In the genomic region with DNA sequence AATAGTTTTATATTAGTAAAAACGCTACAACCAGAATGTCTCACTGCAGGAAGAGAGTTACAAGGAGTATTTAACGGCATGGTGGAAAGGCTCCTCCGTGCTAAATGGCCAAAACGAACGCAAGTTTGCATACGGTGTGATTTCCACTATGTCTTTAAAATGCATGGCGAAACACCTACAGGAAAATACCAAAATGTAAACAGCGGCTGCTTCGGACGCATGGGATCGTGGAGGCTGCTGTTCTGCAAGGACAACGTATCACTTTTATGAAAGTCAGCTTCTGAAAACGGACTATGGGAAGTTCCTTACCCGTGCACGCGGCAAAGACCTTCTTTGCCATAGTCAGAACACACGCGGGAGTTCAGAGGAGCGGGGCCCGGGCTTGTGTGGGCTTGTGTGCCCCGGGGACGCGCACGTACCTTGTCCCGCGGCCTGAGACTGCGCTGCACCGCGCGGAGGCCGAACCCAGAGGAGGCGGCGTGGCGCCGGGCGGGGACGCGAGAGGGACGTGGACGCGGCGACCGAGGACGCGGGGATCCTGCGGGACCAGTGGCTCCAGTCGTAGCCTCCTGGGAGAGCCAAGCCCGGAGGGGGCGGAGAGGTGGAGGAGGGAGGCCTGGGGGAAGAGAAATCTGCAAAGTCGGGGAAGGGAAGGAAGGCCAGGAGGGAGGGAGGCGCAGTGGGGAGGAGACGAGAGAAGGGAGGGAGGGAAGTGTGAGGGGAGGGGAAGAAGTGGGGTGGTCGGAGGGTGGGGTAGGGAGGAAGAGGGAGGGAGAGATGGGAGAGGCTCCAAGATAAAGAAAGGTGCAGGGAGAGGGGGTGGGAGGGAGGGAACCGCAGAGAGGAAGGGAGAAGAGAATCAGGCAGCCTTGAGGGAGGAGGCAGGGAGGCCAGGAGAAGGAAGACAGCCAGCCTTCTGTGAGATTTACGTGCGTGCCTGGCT, we compare ENCODE assay signal across 7 cellular contexts. TPM values are rescaled to one million over a fixed set of nuclear protein-coding genes. Genes with fewer than 3 reads are reported as not detected.
A peak's percentile ranks its signal among the peaks of the same experiment; 100 is the strongest.
DNase-seq lines count a peak whose midpoint lies in the region; ATAC-seq, FAIRE-seq and TF ChIP-seq lines count a peak whose summit lies in the region.

Gene CMBL (minus strand): TSS at position 697 of the 943 bp plus-strand sequence. CDS start 17,140 bp downstream, outside the sequence.

- peaks cover 7% of the 10 kb centered on the region for H3K4me1 Mint-ChIP-seq in T-helper 2 cell treated with Interferon-gamma antibody and Interleukin-4, amounts not matched to agents 5 μg/mL and 100 μg/mL, for 36 hours (ENCODE audit: low read depth)
- peaks cover 25% of the 10 kb centered on the region for H3K4me1 Mint-ChIP-seq in dendritic cell treated with granulocyte-macrophage colony-stimulating factor and Interleukin-4, amounts not matched to agents 40 ng/mL and 50 ng/mL, for 4 days (ENCODE audit: low read depth)

- H3K4me2 ChIP-seq in Loucy (ENCODE audit: low read depth, low read length, poor library complexity, severe bottlenecking) (peak within 1 kb of the TSS; percentile 69), HepG2 (ENCODE audit: low read depth, low read length) (peak within 1 kb of the TSS; percentile 92)

- no peaks in the 10 kb centered on the region for H3K36me3 ChIP-seq in Loucy (ENCODE audit: insufficient read depth, low read length)
- no peaks in the 10 kb centered on the region for H3K36me3 ChIP-seq in HepG2 (replicated peaks in 1 of 2; ENCODE audit: control insufficient read depth in 1 of 2, insufficient read depth in 2 of 2, low read length in 2 of 2)

- 3% methylated on average over 32 of the region's 56 CpGs for WGBS in HepG2 (ENCODE audit: low lambda C conversion rate)

- ATAC-seq in HepG2 = peak; percentile 88

- H3K4me3 ChIP-seq in GM12875 (ENCODE audit: low read depth, low read length) (peak within 1 kb of the TSS; percentile 43), Loucy (ENCODE audit: low read length, poor library complexity, severe bottlenecking) (peak within 1 kb of the TSS; percentile 73), HepG2 (replicated peaks in 1 of 3; ENCODE audit: insufficient read depth in 1 of 3, low read depth in 2 of 3, low read length in 3 of 3) (peak within 1 kb of the TSS; percentile 85 to 92 (median 87))

- TF ChIP-seq POLR2A in H54 (IDR thresholded peaks at IDR 0.05; ENCODE audit: low read depth, low read length) (peak; percentile 70), HepG2 (IDR thresholded peaks at IDR 0.05; ENCODE audit: insufficient read depth in 1 of 2, low read depth in 2 of 2, low read length in 2 of 2) (peak in 1 of 2 experiments; percentile 51; a peak in 2 of 4 replicates)

- peak; percentile 23 for FAIRE-seq in H54 (lab: Jason Lieb, UNC)
- FAIRE-seq in HepG2 (lab: Jason Lieb, UNC) = peak; percentile 67

- TF ChIP-seq RAD21 in HepG2 (CRISPR knock-in tag; IDR thresholded peaks at IDR 0.05) = peak; percentile 30; the same call in 1 of the 2 replicates

- H3F3A ChIP-seq in Loucy (ENCODE audit: low read depth) = no peaks in the 10 kb centered on the region

- DNase-seq in H54 (ENCODE audit: insufficient read length, low spot score) = peak; percentile 73
- no peak for DNase-seq in T-helper 2 cell treated with Interferon-gamma antibody and Interleukin-4, amounts not matched to agents 5 μg/mL and 100 μg/mL, for 36 hours (ENCODE audit: low spot score)
- DNase-seq in HepG2 (ENCODE audit: low spot score) = peak; percentile 39
- DNase-seq in stimulated activated CD4-positive, alpha-beta T cell treated with anti-CD3 and anti-CD28 coated beads, Interleukin-4, amount 100 ng/mL, for 24 hours = peak; percentile 23

- H3K9ac ChIP-seq in Loucy (ENCODE audit: low read depth, low read length, poor library complexity, severe bottlenecking) (peak within 1 kb of the TSS; percentile 68), HepG2 (ENCODE audit: insufficient read depth, low read depth, low read length) (peak within 1 kb of the TSS; percentile 78)

- no peaks in the 10 kb centered on the region for H3K9me3 Mint-ChIP-seq in T-helper 2 cell treated with Interferon-gamma antibody and Interleukin-4, amounts not matched to agents 5 μg/mL and 100 μg/mL, for 36 hours
- no peaks in the 10 kb centered on the region for H3K9me3 Mint-ChIP-seq in dendritic cell treated with granulocyte-macrophage colony-stimulating factor and Interleukin-4, amounts not matched to agents 40 ng/mL and 50 ng/mL, for 4 days

- BruUV-seq in HepG2 (replicated peaks; lab: Mats Ljungman, UMichigan) = TSS peak; percentile 65

- H3K27me3 ChIP-seq in Loucy (ENCODE audit: insufficient read depth, low read length, poor library complexity, severe bottlenecking) (no peaks in the 10 kb centered on the region), HepG2 (ENCODE audit: control insufficient read depth in 1 of 2, insufficient read depth in 2 of 2, low read length in 2 of 2) (peaks cover 0 to 3% of the 10 kb centered on the region in 2 experiments; a peak in 1 of 5 replicates)

- in situ Hi-C loops in HepG2 (cut with HindIII; ENCODE audit: extremely low pct_ligation_motif_present, low pct_unique_long_range_greater_than_20kb) = no loop called here

- H4K20me1 ChIP-seq in Loucy (ENCODE audit: insufficient read depth, low read length, poor library complexity, severe bottlenecking) (no peaks in the 10 kb centered on the region), HepG2 (ENCODE audit: insufficient read depth, low read length) (no peaks in the 10 kb centered on the region)

- H3K9me2 ChIP-seq in Loucy (replicated peaks; ENCODE audit: low read depth, low read length) = no peaks in the 10 kb centered on the region

- H3K79me2 ChIP-seq in Loucy (ENCODE audit: insufficient read depth, low read length) (no peaks in the 10 kb centered on the region), HepG2 (ENCODE audit: insufficient read depth, low read length) (peaks cover 2% of the 10 kb centered on the region)

- peak within 1 kb of the TSS; percentile 84 for H3K4me3 Mint-ChIP-seq in T-helper 2 cell treated with Interferon-gamma antibody and Interleukin-4, amounts not matched to agents 5 μg/mL and 100 μg/mL, for 36 hours
- peak within 1 kb of the TSS; percentile 88 for H3K4me3 Mint-ChIP-seq in dendritic cell treated with granulocyte-macrophage colony-stimulating factor and Interleukin-4, amounts not matched to agents 40 ng/mL and 50 ng/mL, for 4 days

- H2AFZ ChIP-seq in Loucy (ENCODE audit: low read length) (peak within 1 kb of the TSS; percentile 95), HepG2 (ENCODE audit: low read length) (peak within 1 kb of the TSS; percentile 98)

- H3K4me1 ChIP-seq in Loucy (ENCODE audit: insufficient read depth, low read length, poor library complexity, severe bottlenecking) (no peaks in the 10 kb centered on the region), HepG2 (ENCODE audit: insufficient read depth, low read length) (peaks cover 68% of the 10 kb centered on the region)

- no peak within 1 kb of the TSS for H3K27ac Mint-ChIP-seq in T-helper 2 cell treated with Interferon-gamma antibody and Interleukin-4, amounts not matched to agents 5 μg/mL and 100 μg/mL, for 36 hours
- H3K27ac Mint-ChIP-seq in dendritic cell treated with granulocyte-macrophage colony-stimulating factor and Interleukin-4, amounts not matched to agents 40 ng/mL and 50 ng/mL, for 4 days = peak within 1 kb of the TSS; percentile 78

- POLR2A ChIA-PET in HepG2 (lab: Yijun Ruan, JAX) = interaction anchor here (0.9 to 1.9 kb wide), 2 partner anchors 17 to 46 kb away, joined by 3 to 6 read pairs; partner anchors contain the start of gene MARCHF6

- intact Hi-C loops in dendritic cell treated with granulocyte-macrophage colony-stimulating factor and Interleukin-4, amounts not matched to agents 40 ng/mL and 50 ng/mL, for 4 days (cut with micrococcal nuclease) = no loop called here
- intact Hi-C loops in HepG2 (cut with micrococcal nuclease; ENCODE audit: unreplicated experiment) = loop anchor here (1.0 kb wide), 1 partner anchor 23 kb away; no protein-coding TSS in a partner anchor

- TF ChIP-seq EP300 in HepG2 (IDR thresholded peaks at IDR 0.05; ENCODE audit: low read depth in 2 of 2, low read length in 2 of 2) (no peak), HepG2 (CRISPR knock-in tag; IDR thresholded peaks at IDR 0.05; ENCODE audit: borderline replicate concordance) (no peak)

- H3K36me3 Mint-ChIP-seq in T-helper 2 cell treated with Interferon-gamma antibody and Interleukin-4, amounts not matched to agents 5 μg/mL and 100 μg/mL, for 36 hours (ENCODE audit: low read depth) = peaks cover 3% of the 10 kb centered on the region
- H3K36me3 Mint-ChIP-seq in dendritic cell treated with granulocyte-macrophage colony-stimulating factor and Interleukin-4, amounts not matched to agents 40 ng/mL and 50 ng/mL, for 4 days (ENCODE audit: low read depth) = no peaks in the 10 kb centered on the region

- CTCF ChIA-PET in HepG2 (lab: Yijun Ruan, JAX; ENCODE audit: low intra/inter-chr PET ratio, low total read pairs) = no interaction called here

- TF ChIP-seq CTCF in GM12875 (IDR thresholded peaks at IDR 0.05; ENCODE audit: borderline replicate concordance, insufficient read depth, low read depth, low read length) (no peak), Loucy (conservative IDR thresholded peaks at IDR 0.05; ENCODE audit: low read length) (no peak), HepG2 (CRISPR knock-in tag; IDR thresholded peaks at IDR 0.05) (no peak)

- H3K27me3 Mint-ChIP-seq in T-helper 2 cell treated with Interferon-gamma antibody and Interleukin-4, amounts not matched to agents 5 μg/mL and 100 μg/mL, for 36 hours (ENCODE audit: low read depth) = peaks cover 47% of the 10 kb centered on the region
- peaks cover 27% of the 10 kb centered on the region for H3K27me3 Mint-ChIP-seq in dendritic cell treated with granulocyte-macrophage colony-stimulating factor and Interleukin-4, amounts not matched to agents 40 ng/mL and 50 ng/mL, for 4 days

- H3K9me3 ChIP-seq in Loucy (ENCODE audit: insufficient read depth, low read depth, low read length) (no peaks in the 10 kb centered on the region), HepG2 (ENCODE audit: low read length) (no peaks in the 10 kb centered on the region)

- peak within 1 kb of the TSS; percentile 64 for H3K27ac ChIP-seq in HepG2 (ENCODE audit: extremely low read length, insufficient read depth, low read length)

RNA-seq across cellular contexts. Expression of gene CMBL, which starts in this region (rescaled TPM):
- 11.5 and 19.6 TPM in 2 replicates for total RNA-seq in HepG2 (2016; rRNA removed; fragmentation: Illumina TruSeq; extraction: Trizol)
- 5.2 TPM in 2 replicates for total RNA-seq in HepG2 (2016; cell fraction: cytosol; rRNA removed; fragmentation: Illumina TruSeq; extraction: Trizol; ENCODE audit: low read depth)
- total RNA-seq in HepG2 (2016; cell fraction: insoluble cytoplasmic fraction; rRNA removed; fragmentation: Illumina TruSeq; extraction: Trizol) = 10.8 and 20.2 TPM in 2 replicates
- 16.6 and 16.8 TPM in 2 replicates for total RNA-seq in HepG2 (2016; cell fraction: membrane; rRNA removed; fragmentation: Illumina TruSeq; extraction: Trizol)
- 6.0 and 7.0 TPM in 2 replicates for total RNA-seq in HepG2 (2016; cell fraction: nucleus; rRNA removed; fragmentation: Illumina TruSeq; extraction: Trizol)
- 12.7 and 17.0 TPM in 2 replicates for polyA plus RNA-seq in HepG2 (2011; rRNA removed)
- 17.0 and 27.6 TPM in 2 replicates for polyA plus RNA-seq in HepG2 (2011; cell fraction: cytosol; rRNA removed)
- polyA plus RNA-seq in HepG2 (2011; cell fraction: nucleus; rRNA removed) = 4.1 and 7.8 TPM in 2 replicates
- 16.9 and 18.5 TPM in 2 replicates for polyA plus RNA-seq in HepG2 (2012)
- 9.6 and 10.7 TPM in 2 replicates for polyA plus RNA-seq in HepG2 (2016; cell fraction: cytosol; fragmentation: Illumina TruSeq; extraction: Trizol; ENCODE audit: low read depth)
- 42.7 and 43.4 TPM in 2 replicates for polyA plus RNA-seq in HepG2 (2016; cell fraction: insoluble cytoplasmic fraction; fragmentation: Illumina TruSeq; extraction: Trizol; ENCODE audit: low read depth)
- polyA plus RNA-seq in HepG2 (2016; cell fraction: membrane; fragmentation: Illumina TruSeq; extraction: Trizol; ENCODE audit: low read depth) = 22.0 and 22.7 TPM in 2 replicates
- polyA plus RNA-seq in HepG2 (2016; cell fraction: nucleus; fragmentation: Illumina TruSeq; extraction: Trizol; ENCODE audit: insufficient read depth, low read depth) = 16.1 and 16.6 TPM in 2 replicates
- polyA minus RNA-seq in HepG2 (2011; rRNA and poly(A)+ RNA removed; ENCODE audit: low replicate concordance) = 30.1 and 125 TPM in 2 replicates
- polyA minus RNA-seq in HepG2 (2011; cell fraction: cytosol; rRNA and poly(A)+ RNA removed) = 17.9 and 19.5 TPM in 2 replicates
- polyA minus RNA-seq in HepG2 (2011; cell fraction: nucleus; rRNA and poly(A)+ RNA removed) = 4.9 and 8.1 TPM in 2 replicates
